ENCODE assay signal across 8 cellular contexts in the genomic region with DNA sequence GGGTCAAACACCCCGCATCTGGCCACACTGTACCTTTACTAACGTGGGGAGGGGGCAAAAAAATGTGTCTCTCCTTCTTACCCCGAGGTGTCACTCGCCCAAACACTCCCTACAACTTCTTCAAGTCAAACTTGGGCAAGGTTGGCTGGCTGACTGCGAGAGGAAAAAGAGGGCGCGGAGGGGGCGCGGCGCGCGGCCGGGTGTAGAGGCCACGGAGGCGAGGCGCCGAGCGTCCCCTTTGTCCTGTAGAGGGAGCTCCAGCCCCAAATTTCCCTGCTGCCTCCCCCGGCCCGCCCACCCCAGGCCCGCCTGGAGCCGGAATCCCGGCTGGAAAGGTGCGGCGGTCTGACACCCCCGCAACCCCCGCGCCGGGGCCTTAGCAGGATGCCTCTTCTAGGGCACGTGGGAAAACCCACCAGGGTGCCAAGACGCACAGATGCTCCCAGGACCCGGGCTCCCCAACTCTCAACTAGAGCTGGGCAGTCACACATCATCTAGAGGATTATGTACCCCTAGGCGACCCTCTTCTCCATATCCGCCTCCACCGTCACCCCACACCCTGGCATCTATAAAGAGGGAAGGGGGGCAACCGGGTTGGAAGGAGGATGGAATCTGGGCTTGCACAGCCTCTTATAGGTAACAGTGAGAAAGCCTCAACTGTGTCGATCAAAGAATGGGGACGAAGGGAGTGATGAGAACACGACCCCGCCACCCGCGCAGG. TPM values are rescaled to one million over a fixed set of nuclear protein-coding genes. Genes with fewer than 3 reads are reported as not detected.
A peak's percentile ranks its signal among the peaks of the same experiment; 100 is the strongest.
DNase-seq lines count a peak whose midpoint lies in the region; ATAC-seq and TF ChIP-seq lines count a peak whose summit lies in the region.

No MANE protein-coding gene starts in this region.

- DNase-seq in GM12865 (ENCODE audit: low read depth) = no peak
- no peak for DNase-seq in NT2/D1 (ENCODE audit: low read depth, low spot score)
- DNase-seq in fibroblast of the aortic adventitia (ENCODE audit: low read depth) = peak; percentile 53
- DNase-seq in trophoblast cell = peak in 1 of 2 donors; percentile 57
- DNase-seq in COLO668 (lab: John Stamatoyannopoulos, UW; ENCODE audit: unreplicated experiment) = no peak
- DNase-seq in HPDE6-E6E7 (ENCODE audit: extremely low spot score) = no peak

- no peak overlapping the region for H3K27ac ChIP-seq in trophoblast cell (ENCODE audit: low read depth, low read length)

- H3K23ac ChIP-seq in trophoblast cell (ENCODE audit: low read length) = no peak overlapping the region

- no peak overlapping the region for H4K8ac ChIP-seq in trophoblast cell (ENCODE audit: low read depth, low read length)

- no peaks in the 10 kb centered on the region for H3K79me1 ChIP-seq in trophoblast cell (ENCODE audit: low read length)

- H2BK5ac ChIP-seq in trophoblast cell (ENCODE audit: low read depth, low read length, poor library complexity) = no peak overlapping the region

- H2AFZ ChIP-seq in trophoblast cell (ENCODE audit: insufficient read depth, low read length, poor library complexity) = peak overlapping the region; percentile 1

- no peaks in the 10 kb centered on the region for H3K36me3 ChIP-seq in NT2/D1 (ENCODE audit: insufficient read depth, insufficient read length, low read length)
- no peaks in the 10 kb centered on the region for H3K36me3 ChIP-seq in trophoblast cell (ENCODE audit: control insufficient read depth in 1 of 2, insufficient read depth in 2 of 2, low read length in 2 of 2)

- H3K4me2 ChIP-seq in trophoblast cell (ENCODE audit: low read length) = peak overlapping the region; percentile 75

- H3K4me1 ChIP-seq in NT2/D1 (ENCODE audit: insufficient read depth, insufficient read length) (peaks cover 10% of the 10 kb centered on the region), trophoblast cell (ENCODE audit: control insufficient read depth in 1 of 2, insufficient read depth in 2 of 2, low read length in 2 of 2) (peaks cover 11 to 18% of the 10 kb centered on the region in 2 experiments)

- no peak overlapping the region for H2AK5ac ChIP-seq in trophoblast cell (ENCODE audit: low read length)

- H3K27me3 ChIP-seq in NT2/D1 (ENCODE audit: insufficient read depth, insufficient read length) (peaks cover 72% of the 10 kb centered on the region), trophoblast cell (ENCODE audit: insufficient read depth, low read length) (peaks cover 75% of the 10 kb centered on the region)

- H4K91ac ChIP-seq in trophoblast cell (ENCODE audit: low read depth, low read length) = no peak overlapping the region

- no peak overlapping the region for H3K14ac ChIP-seq in trophoblast cell (ENCODE audit: low read length)

- peak; percentile 36 for TF ChIP-seq CTCF in GM12865 (IDR thresholded peaks at IDR 0.05; ENCODE audit: insufficient read depth, low read depth, low read length, missing control alignments)
- TF ChIP-seq CTCF in fibroblast of the aortic adventitia (IDR thresholded peaks at IDR 0.05; ENCODE audit: insufficient read depth, low read length) = peak; percentile 68

- no peak overlapping the region for H2BK120ac ChIP-seq in trophoblast cell (ENCODE audit: insufficient read depth, low read length, poor library complexity)

- H3K9me3 ChIP-seq in NT2/D1 (ENCODE audit: insufficient read depth, low read length) (no peaks in the 10 kb centered on the region), trophoblast cell (ENCODE audit: insufficient read depth, low read depth, low read length) (peaks cover 2% of the 10 kb centered on the region)

- H3K9ac ChIP-seq in NT2/D1 (ENCODE audit: insufficient read length, low read depth) (peak overlapping the region; percentile 80), trophoblast cell (ENCODE audit: low read length) (no peak overlapping the region)

- no peaks in the 10 kb centered on the region for H3K79me2 ChIP-seq in trophoblast cell (ENCODE audit: control insufficient read depth, insufficient read depth, low read length, poor library complexity)

- no peak overlapping the region for H3K18ac ChIP-seq in trophoblast cell (ENCODE audit: low read length)

- no peak overlapping the region for H3K4me3 ChIP-seq in GM12865 (ENCODE audit: low read depth, low read length)
- H3K4me3 ChIP-seq in NT2/D1 (ENCODE audit: insufficient read length, low read depth) = peak overlapping the region; percentile 54
- peak overlapping the region; percentile 22 for H3K4me3 ChIP-seq in fibroblast of the aortic adventitia (ENCODE audit: low read depth, low read length)
- H3K4me3 ChIP-seq in trophoblast cell (ENCODE audit: low read depth, low read length) = no peak overlapping the region

- no peak overlapping the region for H2BK12ac ChIP-seq in trophoblast cell (ENCODE audit: low read length)

- ATAC-seq in GM21390 (IDR thresholded peaks at IDR 0.05; ENCODE audit: unreplicated experiment) = no peak
- ATAC-seq in HG03469 (IDR thresholded peaks at IDR 0.05; ENCODE audit: unreplicated experiment) = no peak

- no peak overlapping the region for H4K12ac ChIP-seq in trophoblast cell (ENCODE audit: low read depth, low read length)

- WGBS in trophoblast cell (ENCODE audit: extremely low coverage, insufficient coverage, insufficient read length) = no CpG with 5 or more reads among the region's 42 CpGs

- H3K4ac ChIP-seq in trophoblast cell (ENCODE audit: low read depth, low read length) = no peak overlapping the region

RNA-seq across cellular contexts. Expression of gene IRX3, which starts 4.2 kb away (rescaled TPM):
- total RNA-seq in fibroblast of the aortic adventitia (ENCODE audit: low replicate concordance) = 0.09 and 1.8 TPM in 2 replicates
- polyA plus RNA-seq in trophoblast cell (2013) = 4.3 and 4.7 TPM in 2 replicates

Comparison
In these comparisons a context has a peak if more than half of its experiments do, and no peak if none do; other contexts are left out.
1. H3K4me3 ChIP-seq: peak in NT2/D1 (single experiment) and fibroblast of the aortic adventitia (single experiment); none in GM12865 (single experiment) and trophoblast cell (single experiment).